In genomic region chr22:22652092-22652491, GRCh38 we compare ENCODE assay signal across 9 cellular contexts. TPM values are rescaled to one million over a fixed set of nuclear protein-coding genes. Genes with fewer than 3 reads are reported as not detected.
"Had no signal": no experiment of that assay in that cellular context is flagged by ENCODE, and none has a peak within 500 bp of the region (broad histone marks: within the 10 kb centered on the region; RNA-seq: fewer than 3 reads in every experiment).

No MANE protein-coding gene starts in this region.

RNA-seq across cellular contexts. Expression of gene GGTLC2, which starts 7.7 kb away (rescaled TPM):
- total RNA-seq: activated CD8-positive, alpha-beta memory T cell treated with anti-CD3 and anti-CD28 coated beads, Interleukin-2, amount 10 ng/mL, durations not matched to agents 7 days and 5 days; activated CD8-positive, alpha-beta T cell treated with anti-CD3 and anti-CD28 coated beads, Interleukin-2, amount 10 ng/mL, durations not matched to agents 7 days and 5 days; activated naive CD4-positive, alpha-beta T cell treated with anti-CD3 and anti-CD28 coated beads, Interleukin-2, amount 50 U/mL, for 72 hours; activated T-helper 1 cell treated with anti-CD3 and anti-CD28 coated beads, Interleukin-12 subunit alpha, Interleukin-12 subunit beta, Interleukin-2, Interleukin-4 antibody, amounts not matched to agents 30 ng/mL and 10 ng/mL and 1 ng/mL, durations not matched to agents 14 hours and 24 hours and 36 hours; cardiac septum; Peyer's patch; Right ventricle myocardium superior; SJSA1; T-helper 1 cell treated with Interleukin-12 subunit alpha and Interleukin-12 subunit beta and Interleukin-4 antibody, amounts not matched to agents 30 ng/mL and 1 ng/mL, for 36 hours had no signal
